ENCODE assay signal across 8 cellular contexts in genomic region chr16:27972500-27972899, GRCh38.
DNase-seq lines count a peak whose midpoint lies in the region; ATAC-seq and TF ChIP-seq lines count a peak whose summit lies in the region.

No MANE protein-coding gene starts in this region.

- peaks cover 0 to 7% (median 0%) of the 10 kb centered on the region in 4 donors for H3K9me3 ChIP-seq in esophagus muscularis mucosa

- H3K27me3 ChIP-seq in GM06990 (replicated peaks; ENCODE audit: control insufficient read depth, insufficient read depth, low read length) (no peaks in the 10 kb centered on the region), esophagus muscularis mucosa (peaks cover 0 to 10% (median 0%) of the 10 kb centered on the region in 4 donors)

- no peak overlapping the region for H3K27ac Mint-ChIP-seq in activated CD4-positive, alpha-beta T cell treated with anti-CD3 and anti-CD28 coated beads, Interleukin-2, amount 10 ng/mL, durations not matched to agents 7 days and 5 days

- 4% methylated on average over 4 of the region's 4 CpGs for WGBS in esophagus muscularis mucosa

- DNase-seq in A172 (ENCODE audit: low spot score) (peak; percentile 42), GM06990 (ENCODE audit: extremely low read depth, insufficient read length) (no peak), NCI-H146 treated with DMSO at 0.1 percent for 48 hours (lab: John Stamatoyannopoulos, UW; ENCODE audit: unreplicated experiment) (peak; percentile 31), esophagus muscularis mucosa (ENCODE audit: extremely low spot score) (no peak), non-pigmented ciliary epithelial cell (ENCODE audit: low read depth) (peak; percentile 5)
- DNase-seq in activated CD4-positive, alpha-beta T cell treated with anti-CD3 and anti-CD28 coated beads, Interleukin-2, amount 10 ng/mL, durations not matched to agents 7 days and 5 days = peak; percentile 62

- TF ChIP-seq POLR2A in esophagus muscularis mucosa (IDR thresholded peaks at IDR 0.05; ENCODE audit: low read depth) = no peak

- no peaks in the 10 kb centered on the region for H3K9me3 Mint-ChIP-seq in activated CD4-positive, alpha-beta T cell treated with anti-CD3 and anti-CD28 coated beads, Interleukin-2, amount 10 ng/mL, durations not matched to agents 7 days and 5 days

- H3K36me3 ChIP-seq in GM06990 (ENCODE audit: control insufficient read depth, insufficient read depth, low read length) = no peaks in the 10 kb centered on the region
- H3K36me3 ChIP-seq in esophagus muscularis mucosa = no peaks in the 10 kb centered on the region

- H3K27me3 Mint-ChIP-seq in activated CD4-positive, alpha-beta T cell treated with anti-CD3 and anti-CD28 coated beads, Interleukin-2, amount 10 ng/mL, durations not matched to agents 7 days and 5 days = peaks cover 16% of the 10 kb centered on the region

- H3K4me1 Mint-ChIP-seq in activated CD4-positive, alpha-beta T cell treated with anti-CD3 and anti-CD28 coated beads, Interleukin-2, amount 10 ng/mL, durations not matched to agents 7 days and 5 days = peaks cover 4% of the 10 kb centered on the region

- intact Hi-C loops in esophagus muscularis mucosa (cut with DNase I) = no loop called here

- POLR2A ChIA-PET in activated CD4-positive, alpha-beta T cell treated with anti-CD3 and anti-CD28 coated beads, Interleukin-2, amount 10 ng/mL, durations not matched to agents 7 days and 5 days (lab: Charles Lee) = no interaction called here

- H3K4me3 ChIP-seq in GM06990 (replicated peaks; ENCODE audit: low read depth, low read length) = no peak overlapping the region
- no peak overlapping the region for H3K4me3 ChIP-seq in esophagus muscularis mucosa

- TF ChIP-seq CTCF in GM06990 (IDR thresholded peaks at IDR 0.05; ENCODE audit: insufficient read depth, low read length, poor library complexity, severe bottlenecking) = peak; percentile 71
- peak; percentile 36 to 47 (median 45) for TF ChIP-seq CTCF in esophagus muscularis mucosa (IDR thresholded peaks at IDR 0.05)

- TF ChIP-seq EP300 in esophagus muscularis mucosa (IDR thresholded peaks at IDR 0.05) = no peak

- peaks cover 0 to under 1% (median under 1%) of the 10 kb centered on the region in 4 donors for H3K4me1 ChIP-seq in esophagus muscularis mucosa

- no peak overlapping the region for H3K4me3 Mint-ChIP-seq in activated CD4-positive, alpha-beta T cell treated with anti-CD3 and anti-CD28 coated beads, Interleukin-2, amount 10 ng/mL, durations not matched to agents 7 days and 5 days

- ATAC-seq in HG02885 (IDR thresholded peaks at IDR 0.05; ENCODE audit: poor library complexity, unreplicated experiment) (no peak), GM18502 (IDR thresholded peaks at IDR 0.05; ENCODE audit: poor library complexity, unreplicated experiment) (no peak)

- CTCF ChIA-PET in activated CD4-positive, alpha-beta T cell treated with anti-CD3 and anti-CD28 coated beads, Interleukin-2, amount 10 ng/mL, durations not matched to agents 7 days and 5 days (lab: Charles Lee) = interaction anchor here (0.6 to 2.0 kb wide), 6 partner anchors 8 to 246 kb away, joined by 3 to 6 read pairs (median 4); no protein-coding TSS in a partner anchor

- no peak overlapping the region for H3K27ac ChIP-seq in esophagus muscularis mucosa (replicated peaks in 1 of 4)

- H3K36me3 Mint-ChIP-seq in activated CD4-positive, alpha-beta T cell treated with anti-CD3 and anti-CD28 coated beads, Interleukin-2, amount 10 ng/mL, durations not matched to agents 7 days and 5 days (ENCODE audit: low read depth) = no peaks in the 10 kb centered on the region

Comparison
In these comparisons a context has a peak if more than half of its experiments do, and no peak if none do; other contexts are left out.
1. DNase-seq: peak in A172 (single experiment), NCI-H146 treated with DMSO at 0.1 percent for 48 hours (single experiment), activated CD4-positive, alpha-beta T cell treated with anti-CD3 and anti-CD28 coated beads, Interleukin-2, amount 10 ng/mL, durations not matched to agents 7 days and 5 days (single experiment) and non-pigmented ciliary epithelial cell (single experiment); none in GM06990 (single experiment) and esophagus muscularis mucosa (single experiment).